In the genomic region with DNA sequence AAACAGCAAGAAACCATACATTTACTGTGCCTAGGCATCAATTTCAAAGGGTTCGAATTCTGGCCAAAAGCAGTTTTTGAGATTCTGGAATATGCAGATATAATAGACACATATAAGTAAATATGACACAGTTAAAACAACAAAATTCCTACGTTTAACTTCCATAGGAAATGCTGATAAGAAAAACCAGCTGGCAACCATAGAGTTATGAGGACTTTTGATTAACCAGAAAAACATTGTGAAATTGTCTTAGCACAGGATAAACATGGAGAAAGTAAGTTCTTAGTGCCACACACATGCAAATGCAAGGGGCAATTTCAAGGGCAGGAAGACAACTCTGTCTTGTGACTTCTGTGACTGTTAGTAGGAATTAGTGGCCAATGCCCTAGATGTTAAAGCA, we compare ENCODE assay signal across 24 cellular contexts.
DNase-seq lines count a peak whose midpoint lies in the region; ATAC-seq, FAIRE-seq and TF ChIP-seq lines count a peak whose summit lies in the region.
"Had no signal": no experiment of that assay in that cellular context is flagged by ENCODE, and none has a peak within 500 bp of the region (broad histone marks: within the 10 kb centered on the region; RNA-seq: fewer than 3 reads in every experiment).

No MANE protein-coding gene starts in this region.

- H3K36me3 Mint-ChIP-seq in GM23338 (ENCODE audit: low read depth) (no peaks in the 10 kb centered on the region), nephron (ENCODE audit: low read depth) (no peaks in the 10 kb centered on the region)
- H3K36me3 Mint-ChIP-seq: CD4-positive, CD25-positive, alpha-beta regulatory T cell had no signal

- no peak for TF ChIP-seq POLR2A in endothelial cell of umbilical vein (IDR thresholded peaks at IDR 0.05; ENCODE audit: low read depth, low read length)

- ATAC-seq in GM23338 (no peak), GM21390 (IDR thresholded peaks at IDR 0.05; ENCODE audit: unreplicated experiment) (no peak)
- ATAC-seq: HepG2, K562, Panc1 had no signal

- DNase-seq in GM23338 (ENCODE audit: low spot score): no peak
- peak; percentile 67 for DNase-seq in amniotic epithelial cell (ENCODE audit: low read depth)
- peak; percentile 59 for DNase-seq in endothelial cell of umbilical vein (ENCODE audit: low read depth, low spot score)
- no peak for DNase-seq in activated T-cell treated with anti-CD3 and anti-CD28 coated beads, Interleukin-2, amount 50 U/mL, for 48 hours
- DNase-seq in KBM-7: no peak
- no peak for DNase-seq in hypothalamus (lab: John Stamatoyannopoulos, UW)
- DNase-seq: 8988T; CD4-positive, CD25-positive, alpha-beta regulatory T cell; DMS153; DND-41; H9; MG63; NCI-H1105 treated with DMSO at 0.1 percent for 48 hours; NCI-H2029 treated with DMSO at 0.1 percent for 48 hours; NCI-H526 treated with DMSO at 0.1 percent for 48 hours; SHP77 had no signal

- H3K4me2 ChIP-seq in GM23338: 0 out of 2 replicates have a peak overlapping the region, but pooled peaks have one; percentile 47
- peak overlapping the region; percentile 8 for H3K4me2 ChIP-seq in endothelial cell of umbilical vein (ENCODE audit: insufficient read depth, low read length)
- H3K4me2 ChIP-seq: BLaER1 had no signal

- CTCF ChIA-PET in endothelial cell of umbilical vein (lab: Charles Lee): interaction anchor here (0.9 to 1.9 kb wide), 3 partner anchors 9 to 202 kb away, joined by 3 to 8 read pairs (median 5); no protein-coding TSS in a partner anchor

- in situ Hi-C loops in KBM-7 (cut with MboI; ENCODE audit: low pct_unique_long_range_greater_than_20kb, low sequenced_read_pairs): no loop called here

- H3K27me3 Mint-ChIP-seq in GM23338 (ENCODE audit: insufficient read depth, low read depth, poor library complexity) (peaks cover 1% of the 10 kb centered on the region), nephron (ENCODE audit: low read depth) (no peaks in the 10 kb centered on the region)
- H3K27me3 Mint-ChIP-seq: CD4-positive, CD25-positive, alpha-beta regulatory T cell had no signal

- POLR2A ChIA-PET in endothelial cell of umbilical vein (lab: Charles Lee): no interaction called here

- no TSS peak for BruUV-seq in endothelial cell of umbilical vein (replicated peaks; lab: Mats Ljungman, UMichigan)

- H3K4me1 ChIP-seq in GM23338 (ENCODE audit: insufficient read depth): peaks cover 22% of the 10 kb centered on the region
- peaks cover 28% of the 10 kb centered on the region for H3K4me1 ChIP-seq in endothelial cell of umbilical vein (ENCODE audit: control insufficient read depth, extremely low read depth, insufficient read depth, low read length)
- H3K4me1 ChIP-seq: BLaER1 had no signal

- intact Hi-C loops in endothelial cell of umbilical vein (cut with micrococcal nuclease): loop anchor here (5.0 kb wide), 1 partner anchor 97 kb away; no protein-coding TSS in a partner anchor

- H3F3A ChIP-seq in GM23338 (replicated peaks; ENCODE audit: low read depth): no peaks in the 10 kb centered on the region

- H3K79me2 ChIP-seq in GM23338 (replicated peaks; ENCODE audit: insufficient read depth): no peaks in the 10 kb centered on the region
- H3K79me2 ChIP-seq in endothelial cell of umbilical vein (ENCODE audit: control insufficient read depth, insufficient read depth, low read length): no peaks in the 10 kb centered on the region

- peak; percentile 67 for FAIRE-seq in endothelial cell of umbilical vein (lab: Jason Lieb, UNC)
- FAIRE-seq: GM12892, HepG2, K562 had no signal

- TF ChIP-seq CTCF in GM23338 (conservative IDR thresholded peaks at IDR 0.05; ENCODE audit: low read depth in 2 of 2): no peak
- TF ChIP-seq CTCF in endothelial cell of umbilical vein (IDR thresholded peaks at IDR 0.05; ENCODE audit: extremely low read depth in 1 of 2, insufficient read depth in 1 of 2, low read depth in 1 of 2, low read length in 2 of 2): no peak
- no peak for TF ChIP-seq CTCF in nephron (IDR thresholded peaks at IDR 0.05; ENCODE audit: unreplicated experiment in 3 of 3)

- H3K9me2 ChIP-seq in GM23338 (ENCODE audit: insufficient read depth): no peaks in the 10 kb centered on the region

- H3K27ac ChIP-seq in GM23338 (ENCODE audit: low read depth) (no peak overlapping the region), endothelial cell of umbilical vein (ENCODE audit: insufficient read depth, low read depth, low read length) (peak overlapping the region; percentile 24)
- H3K27ac ChIP-seq: BLaER1, RWPE1 had no signal

- H4K20me1 ChIP-seq in GM23338 (replicated peaks; ENCODE audit: insufficient read depth) (no peaks in the 10 kb centered on the region), endothelial cell of umbilical vein (replicated peaks; ENCODE audit: control insufficient read depth, extremely low read depth, insufficient read depth, low read length) (no peaks in the 10 kb centered on the region)
- H4K20me1 ChIP-seq: BLaER1 had no signal

- H3K9me3 Mint-ChIP-seq in GM23338 (no peaks in the 10 kb centered on the region), nephron (peaks cover 3% of the 10 kb centered on the region)
- H3K9me3 Mint-ChIP-seq: H9 had no signal

- H3K27ac Mint-ChIP-seq in GM23338 (no peak overlapping the region), nephron (peak overlapping the region; percentile 0 to 40 (median 39))
- H3K27ac Mint-ChIP-seq: CD4-positive, CD25-positive, alpha-beta regulatory T cell; H9 had no signal

- H3K36me3 ChIP-seq in GM23338 (ENCODE audit: insufficient read depth) (no peaks in the 10 kb centered on the region), endothelial cell of umbilical vein (ENCODE audit: control insufficient read depth in 2 of 2, extremely low read depth in 1 of 2, insufficient read depth in 2 of 2, low read length in 2 of 2) (no peaks in the 10 kb centered on the region)
- H3K36me3 ChIP-seq: BLaER1, MG63 had no signal

- H2AFZ ChIP-seq in GM23338 (no peak overlapping the region), endothelial cell of umbilical vein (ENCODE audit: low read depth, low read length) (no peak overlapping the region)

- H3K27me3 ChIP-seq in GM23338 (ENCODE audit: insufficient read depth): no peaks in the 10 kb centered on the region
- no peaks in the 10 kb centered on the region for H3K27me3 ChIP-seq in endothelial cell of umbilical vein (ENCODE audit: control insufficient read depth in 2 of 2, insufficient read depth in 2 of 2, low read length in 2 of 2)
- H3K27me3 ChIP-seq: BLaER1, MG63 had no signal

- H3K4me3 ChIP-seq in GM23338 (no peak overlapping the region), endothelial cell of umbilical vein (replicated peaks in 1 of 3; ENCODE audit: insufficient read depth in 1 of 3, low read depth in 1 of 3, low read length in 3 of 3) (no peak overlapping the region)
- H3K4me3 ChIP-seq: BLaER1, K562, MG63 had no signal

- dilution Hi-C loops in endothelial cell of umbilical vein (cut with MboI; ENCODE audit: extremely low pct_ligation_motif_present, low sequenced_read_pairs): no loop called here

- H3K4me3 Mint-ChIP-seq in GM23338: no peak overlapping the region
- H3K4me3 Mint-ChIP-seq in nephron: no peak overlapping the region
- H3K4me3 Mint-ChIP-seq: CD4-positive, CD25-positive, alpha-beta regulatory T cell; H9 had no signal

- no peaks in the 10 kb centered on the region for H3K9me1 ChIP-seq in endothelial cell of umbilical vein (replicated peaks; ENCODE audit: control insufficient read depth, extremely low read depth, insufficient read depth, low read length)

- no peak overlapping the region for H3K9ac ChIP-seq in endothelial cell of umbilical vein (replicated peaks; ENCODE audit: extremely low read depth, insufficient read depth, low read length)
- H3K9ac ChIP-seq: BLaER1 had no signal

- H3K4me1 Mint-ChIP-seq in GM23338 (peaks cover 23% of the 10 kb centered on the region), nephron (no peaks in the 10 kb centered on the region)
- H3K4me1 Mint-ChIP-seq: CD4-positive, CD25-positive, alpha-beta regulatory T cell had no signal

- H3K9me3 ChIP-seq in endothelial cell of umbilical vein (replicated peaks; ENCODE audit: control insufficient read depth, insufficient read depth, low read length): no peaks in the 10 kb centered on the region
- H3K9me3 ChIP-seq: BLaER1, MG63 had no signal

TF ChIP-seq in GM23338, 12 proteins besides CTCF, POLR2A, EP300 and RAD21 (continues in another document):
- TF ChIP-seq EZH2 (IDR thresholded peaks at IDR 0.05; ENCODE audit: low read depth, unreplicated experiment): no peak

TF ChIP-seq in endothelial cell of umbilical vein, 7 proteins besides CTCF, POLR2A, EP300 and RAD21:
- no peak for TF ChIP-seq JUN (IDR thresholded peaks at IDR 0.05; ENCODE audit: borderline replicate concordance, insufficient read depth, insufficient read length, low read depth)
- TF ChIP-seq POLR2AphosphoS5 (IDR thresholded peaks at IDR 0.05; ENCODE audit: insufficient read depth, low read depth, low read length): peak; percentile 62
- TF ChIP-seq MYC (IDR thresholded peaks at IDR 0.05; ENCODE audit: low read depth, low read length): no peak
- TF ChIP-seq GATA2 (IDR thresholded peaks at IDR 0.05; ENCODE audit: insufficient read depth, insufficient read length, low read depth, low read length): peak; percentile 70
- TF ChIP-seq EZH2 (IDR thresholded peaks at IDR 0.05; ENCODE audit: borderline replicate concordance, low read depth, low read length, severe bottlenecking): no peak
- peak; percentile 31 for TF ChIP-seq FOS (IDR thresholded peaks at IDR 0.05; ENCODE audit: borderline replicate concordance, insufficient read depth, low read length)

Comparison
In these comparisons a context has a peak if more than half of its experiments do, and no peak if none do; other contexts are left out.
1. DNase-seq: peak in amniotic epithelial cell (single experiment) and endothelial cell of umbilical vein (single experiment); none in GM23338 (single experiment), activated T-cell treated with anti-CD3 and anti-CD28 coated beads, Interleukin-2, amount 50 U/mL, for 48 hours (0 of 2), KBM-7 (single experiment) and hypothalamus (0 of 51).